Comparison of ENCODE assay signal across 9 cellular contexts in genomic region chr14:24115451-24116110, GRCh38. TPM values are rescaled to one million over a fixed set of nuclear protein-coding genes. Genes with fewer than 3 reads are reported as not detected.
DNase-seq lines count a peak whose midpoint lies in the region; ATAC-seq and TF ChIP-seq lines count a peak whose summit lies in the region.
"Had no signal": no experiment of that assay in that cellular context is flagged by ENCODE, and none has a peak within 500 bp of the region (broad histone marks: within the 10 kb centered on the region; RNA-seq: fewer than 3 reads in every experiment).

No MANE protein-coding gene starts in this region.

- H3K27ac ChIP-seq in right lobe of liver (peak overlapping the region; percentile 88 to 100 (median 89)), tibial artery (peak overlapping the region; percentile 95 to 98)

- H3K4me3 ChIP-seq in astrocyte of the cerebellum (ENCODE audit: low read depth, low read length): peak overlapping the region; percentile 94
- H3K4me3 ChIP-seq in right lobe of liver: peak overlapping the region; percentile 50 to 82 (median 82)
- H3K4me3 ChIP-seq in tibial artery: peak overlapping the region; percentile 65 to 80

- peaks cover 0 to 36% (median 12%) of the 10 kb centered on the region in 4 donors for H3K36me3 ChIP-seq in right lobe of liver
- peaks cover 33 to 42% (median 37%) of the 10 kb centered on the region in 3 donors for H3K36me3 ChIP-seq in tibial artery

- in situ Hi-C loops in astrocyte of the cerebellum (cut with HindIII; ENCODE audit: low sequenced_read_pairs): no loop called here

- TF ChIP-seq CTCF in astrocyte of the cerebellum (IDR thresholded peaks at IDR 0.05; ENCODE audit: low read depth, low read length, missing control alignments) (no peak), right lobe of liver (IDR thresholded peaks at IDR 0.05) (no peak), tibial artery (IDR thresholded peaks at IDR 0.05) (no peak)

- ATAC-seq in activated T-cell treated with anti-CD3 and anti-CD28 coated beads, Interleukin-2, amount 50 U/mL, for 4 hours: no peak
- ATAC-seq in right lobe of liver (no peak), GM19395 (IDR thresholded peaks at IDR 0.05; ENCODE audit: unreplicated experiment) (no peak)

- TF ChIP-seq POLR2A in right lobe of liver (IDR thresholded peaks at IDR 0.05): no peak

- H3K4me1 Mint-ChIP-seq in activated T-cell treated with anti-CD3 and anti-CD28 coated beads, Interleukin-2, amount 50 U/mL, for 4 hours (ENCODE audit: low read depth): peaks cover 26% of the 10 kb centered on the region

- peak overlapping the region; percentile 93 for H3K4me3 Mint-ChIP-seq in activated T-cell treated with anti-CD3 and anti-CD28 coated beads, Interleukin-2, amount 50 U/mL, for 4 hours

- H3K27me3 ChIP-seq in right lobe of liver: no peaks in the 10 kb centered on the region
- no peaks in the 10 kb centered on the region for H3K27me3 ChIP-seq in tibial artery

- H3K27me3 Mint-ChIP-seq in activated T-cell treated with anti-CD3 and anti-CD28 coated beads, Interleukin-2, amount 50 U/mL, for 4 hours (ENCODE audit: low read depth): no peaks in the 10 kb centered on the region

- no peak for DNase-seq in activated T-cell treated with anti-CD3 and anti-CD28 coated beads, Interleukin-2, amount 50 U/mL, for 4 hours
- DNase-seq in activated T-cell treated with anti-CD3 and anti-CD28 coated beads, Interleukin-2, amount 50 U/mL, for 1 hour: no peak
- DNase-seq in astrocyte of the cerebellum (ENCODE audit: low read depth) (no peak), right lobe of liver (no peak), tibial artery (no peak), 8988T (no peak), mucosa of gallbladder (ENCODE audit: low spot score) (no peak)

- H3K4me1 ChIP-seq in right lobe of liver (peaks cover 0 to 27% (median 9%) of the 10 kb centered on the region in 4 donors), tibial artery (peaks cover 0 to 26% (median 17%) of the 10 kb centered on the region in 4 donors)

- no peaks in the 10 kb centered on the region for H3K9me3 Mint-ChIP-seq in activated T-cell treated with anti-CD3 and anti-CD28 coated beads, Interleukin-2, amount 50 U/mL, for 4 hours

- peaks cover 23% of the 10 kb centered on the region for H3K36me3 Mint-ChIP-seq in activated T-cell treated with anti-CD3 and anti-CD28 coated beads, Interleukin-2, amount 50 U/mL, for 4 hours (ENCODE audit: insufficient read depth)

- intact Hi-C loops in right lobe of liver (cut with DNase I): no loop called here
- intact Hi-C loops in tibial artery (cut with DNase I; ENCODE audit: low total_unique reads): no loop called here

- H3K9me3 ChIP-seq in right lobe of liver (no peaks in the 10 kb centered on the region), tibial artery (no peaks in the 10 kb centered on the region)

- WGBS in right lobe of liver (ENCODE audit: insufficient coverage, low coverage, low lambda C conversion rate, missing lambda C conversion rate): 0% methylated on average over 10 of the region's 14 CpGs

RNA-seq across cellular contexts. Expression of gene NRL, which starts 0.8 kb away (rescaled TPM):
- total RNA-seq in activated T-cell treated with anti-CD3 and anti-CD28 coated beads, Interleukin-2, amount 50 U/mL, for 4 hours: 1 to 10 TPM; 1.2 to 2.3 (median 1.4) TPM
- total RNA-seq in right lobe of liver: 1 to 10 TPM; 1.4 to 2.9 (median 2.1) TPM
- total RNA-seq in mucosa of gallbladder: 2.8 TPM

RNA-seq across cellular contexts. Expression of gene DCAF11, which starts 1.0 kb away (rescaled TPM):
- 10 to 100 TPM; 45.7 to 57.6 (median 50.7) TPM for total RNA-seq in activated T-cell treated with anti-CD3 and anti-CD28 coated beads, Interleukin-2, amount 50 U/mL, for 4 hours
- 100 to 1,000 TPM in 3 of 6 experiments, 10 to 100 TPM in 3; 65.9 to 180 (median 103) TPM for total RNA-seq in right lobe of liver
- 91.8 TPM for total RNA-seq in mucosa of gallbladder

RNA-seq across cellular contexts. Expression of gene FITM1, which starts 14.9 kb away (rescaled TPM):
- total RNA-seq in activated T-cell treated with anti-CD3 and anti-CD28 coated beads, Interleukin-2, amount 50 U/mL, for 4 hours: 1 to 10 TPM in 1 of 3 donors, under 1 TPM in 2; 0.38 to 1.3 (median 0.69) TPM
- total RNA-seq in right lobe of liver: 10 to 100 TPM in 3 of 6 experiments, 1 to 10 TPM in 3; 1.5 to 32.5 (median 9.3) TPM
- 0.81 TPM for total RNA-seq in mucosa of gallbladder
- total RNA-seq: Daoy had no signal

RNA-seq across cellular contexts. Expression of gene PSME1, which starts 20.4 kb away (rescaled TPM):
- 100 to 1,000 TPM; 354 to 391 (median 378) TPM for total RNA-seq in activated T-cell treated with anti-CD3 and anti-CD28 coated beads, Interleukin-2, amount 50 U/mL, for 4 hours
- total RNA-seq in right lobe of liver (100 to 1,000 TPM in 4 of 6 experiments, 10 to 100 TPM in 2; 81.7 to 119 (median 107) TPM), mucosa of gallbladder (161 TPM)

RNA-seq across cellular contexts. Expression of gene PCK2, which starts 21.5 kb away (rescaled TPM):
- 10 to 100 TPM; 38.7 to 69.4 (median 47.9) TPM for total RNA-seq in activated T-cell treated with anti-CD3 and anti-CD28 coated beads, Interleukin-2, amount 50 U/mL, for 4 hours
- total RNA-seq in right lobe of liver: 100 to 1,000 TPM; 124 to 615 (median 240) TPM
- 28.9 TPM for total RNA-seq in mucosa of gallbladder
